ENCODE assay signal across 13 cellular contexts in genomic region chr18:58527116-58528010, GRCh38.
DNase-seq lines count a peak whose midpoint lies in the region; ATAC-seq and FAIRE-seq lines count a peak whose summit lies in the region.
"Had no signal": no experiment of that assay in that cellular context is flagged by ENCODE, and none has a peak within 500 bp of the region (broad histone marks: within the 10 kb centered on the region; RNA-seq: fewer than 3 reads in every experiment).

No MANE protein-coding gene starts in this region.

- no peaks in the 10 kb centered on the region for H3K27me3 Mint-ChIP-seq in activated T-helper 17 cell treated with anti-CD3 and anti-CD28 coated beads, Interleukin-2, amount 50 U/mL, for 72 hours

- no peaks in the 10 kb centered on the region for H3K36me3 Mint-ChIP-seq in activated T-helper 17 cell treated with anti-CD3 and anti-CD28 coated beads, Interleukin-2, amount 50 U/mL, for 72 hours (ENCODE audit: low read depth)

- FAIRE-seq in GM19239 (lab: Jason Lieb, UNC) = peak; percentile 56

- no peaks in the 10 kb centered on the region for H3K9me3 Mint-ChIP-seq in activated T-helper 17 cell treated with anti-CD3 and anti-CD28 coated beads, Interleukin-2, amount 50 U/mL, for 72 hours

- H3K4me1 Mint-ChIP-seq in activated T-helper 17 cell treated with anti-CD3 and anti-CD28 coated beads, Interleukin-2, amount 50 U/mL, for 72 hours = no peaks in the 10 kb centered on the region

- H3K4me3 Mint-ChIP-seq in activated T-helper 17 cell treated with anti-CD3 and anti-CD28 coated beads, Interleukin-2, amount 50 U/mL, for 72 hours = no peak overlapping the region

- no peak overlapping the region for H3K27ac Mint-ChIP-seq in activated T-helper 17 cell treated with anti-CD3 and anti-CD28 coated beads, Interleukin-2, amount 50 U/mL, for 72 hours

- DNase-seq in AG08395 (ENCODE audit: low spot score) (peak; percentile 41), GM19239 (ENCODE audit: insufficient read length, low spot score) (no peak), SW480 (ENCODE audit: low spot score) (peak; percentile 53), kidney tubule cell (ENCODE audit: low spot score) (peak; percentile 93), NCI-H187 (lab: John Stamatoyannopoulos, UW) (no peak), midbrain (lab: John Stamatoyannopoulos, UW) (no peak)
- DNase-seq: aorta; effector CD8-positive, alpha-beta T cell; stimulated activated CD4-positive, alpha-beta T cell treated with anti-CD3 and anti-CD28 coated beads, Interleukin-2, amount 100 ng/mL, for 48 hours; SW 1271 had no signal

- no peak for ATAC-seq in activated T-helper 17 cell treated with anti-CD3 and anti-CD28 coated beads, Interleukin-2, amount 50 U/mL, for 72 hours (replicated peaks)
- no peak for ATAC-seq in GM21723 (IDR thresholded peaks at IDR 0.05; ENCODE audit: unreplicated experiment)
- ATAC-seq: gastroesophageal sphincter had no signal

Comparison
In these comparisons a context has a peak if more than half of its experiments do, and no peak if none do; other contexts are left out.
1. DNase-seq: peak in AG08395 (single experiment), SW480 (single experiment) and kidney tubule cell (single experiment); none in GM19239 (single experiment), NCI-H187 (0 of 2) and midbrain (single experiment).